Comparison of ENCODE assay signal across 7 cellular contexts in genomic region chr12:100668939-100669536, GRCh38.
DNase-seq lines count a peak whose midpoint lies in the region; FAIRE-seq and TF ChIP-seq lines count a peak whose summit lies in the region.

No MANE protein-coding gene starts in this region.

- FAIRE-seq in H54 (lab: Jason Lieb, UNC), result peak; percentile 90

- no peak for TF ChIP-seq POLR2A in H54 (IDR thresholded peaks at IDR 0.05; ENCODE audit: low read depth, low read length)
- no peak for TF ChIP-seq POLR2A in adrenal gland (IDR thresholded peaks at IDR 0.05)
- no peak for TF ChIP-seq POLR2A in spleen (IDR thresholded peaks at IDR 0.05)

- H3K27me3 ChIP-seq in adrenal gland, result no peaks in the 10 kb centered on the region
- H3K27me3 ChIP-seq in spleen (replicated peaks in 1 of 7), result peaks cover 0 to 17% (median 0%) of the 10 kb centered on the region in 7 donors

- H3K9me3 ChIP-seq in adrenal gland (replicated peaks in 1 of 3) (no peaks in the 10 kb centered on the region), spleen (no peaks in the 10 kb centered on the region)

- TF ChIP-seq CTCF in GM12864 (IDR thresholded peaks at IDR 0.05; ENCODE audit: low read depth, low read length, missing control alignments) (peak; percentile 94), adrenal gland (IDR thresholded peaks at IDR 0.05) (peak; percentile 57 to 85 (median 74)), spleen (IDR thresholded peaks at IDR 0.05 in 8 of 11, conservative IDR thresholded peaks at IDR 0.05 in 3 of 11) (peak in 9 of 11 experiments; percentile 13 to 70 (median 58))

- H3K27ac ChIP-seq in adrenal gland, result no peak overlapping the region
- H3K27ac ChIP-seq in spleen, result no peak overlapping the region

- H3K36me3 ChIP-seq in adrenal gland (replicated peaks in 1 of 2), result no peaks in the 10 kb centered on the region
- H3K36me3 ChIP-seq in spleen, result no peaks in the 10 kb centered on the region

- 28 to 36% (median 32%) methylated on average over 9 of the region's 9 CpGs for WGBS in adrenal gland, 4 donors
- WGBS in spleen, 5 donors, result 32 to 36% (median 36%) methylated on average over 8 to 9 of the region's 9 CpGs

- H3K4me3 ChIP-seq in GM12864 (ENCODE audit: low read depth, low read length) (no peak overlapping the region), adrenal gland (no peak overlapping the region), spleen (no peak overlapping the region)

- intact Hi-C loops in adrenal gland (cut with DNase I) (no loop called here), spleen (cut with DNase I; ENCODE audit: low total_unique reads) (no loop called here)

- H3K4me1 ChIP-seq in adrenal gland (replicated peaks in 1 of 2) (no peaks in the 10 kb centered on the region), spleen (no peaks in the 10 kb centered on the region)

- DNase-seq in GM12864 (ENCODE audit: low read depth) (peak; percentile 10), H54 (ENCODE audit: insufficient read length, low spot score) (peak; percentile 51), LoVo (ENCODE audit: low spot score) (peak; percentile 80), RKO (ENCODE audit: low spot score) (peak; percentile 73), adrenal gland (peak; percentile 71 to 90 (median 77)), hypothalamus (lab: John Stamatoyannopoulos, UW) (peak in 47 of 51 donors; percentile 3 to 79 (median 36)), spleen (peak; percentile 81)

Comparison
In these comparisons a context has a peak if more than half of its experiments do, and no peak if none do; other contexts are left out.
1. DNase-seq: peak in every context shown above with its lines; median percentile 81 in spleen; 80 in LoVo; 77 in adrenal gland; 73 in RKO; 51 in H54; 36 in hypothalamus; 10 in GM12864.